9 cellular contexts compared by ENCODE assay signal in genomic region chr22:38718414-38718813, GRCh38. TPM values are rescaled to one million over a fixed set of nuclear protein-coding genes. Genes with fewer than 3 reads are reported as not detected.
DNase-seq lines count a peak whose midpoint lies in the region; ATAC-seq lines count a peak whose summit lies in the region.
"Had no signal": no experiment of that assay in that cellular context is flagged by ENCODE, and none has a peak within 500 bp of the region (broad histone marks: within the 10 kb centered on the region; RNA-seq: fewer than 3 reads in every experiment).

No MANE protein-coding gene starts in this region.

- H3K4me3 ChIP-seq in CD4-positive, CD25-positive, alpha-beta regulatory T cell (ENCODE audit: low read depth, low read length), result no peak overlapping the region
- H3K4me3 ChIP-seq in MG63, result no peak overlapping the region
- no peak overlapping the region for H3K4me3 ChIP-seq in mesendoderm (ENCODE audit: low read length)

- ATAC-seq in CD4-positive, CD25-positive, alpha-beta regulatory T cell (ENCODE audit: low read depth in 2 of 2), result no peak
- ATAC-seq in HG03521 (IDR thresholded peaks at IDR 0.05; ENCODE audit: unreplicated experiment) (no peak), GM18520 (IDR thresholded peaks at IDR 0.05; ENCODE audit: unreplicated experiment) (no peak)
- no peak for ATAC-seq in activated CD4-positive, CD25-positive, alpha-beta regulatory T cell treated with anti-CD3 and anti-CD28 coated beads, Interleukin-2, amount 50 U/mL, for 24 hours
- no peak for ATAC-seq in stimulated activated naive B cell treated with anti-CD40 and anti-IgM and Interleukin-4, amounts not matched to agents 10 μg/mL and 1 μg/mL and 100 μg/mL, for 72 hours (replicated peaks)

- no peak overlapping the region for H2BK120ac ChIP-seq in mesendoderm (ENCODE audit: low read depth, low read length)

- peaks cover 11 to 29% (median 26%) of the 10 kb centered on the region in 4 donors for H3K4me1 Mint-ChIP-seq in CD4-positive, CD25-positive, alpha-beta regulatory T cell
- peaks cover 16 to 24% of the 10 kb centered on the region in 2 donors for H3K4me1 Mint-ChIP-seq in stimulated activated naive B cell treated with anti-CD40 and anti-IgM and Interleukin-4, amounts not matched to agents 10 μg/mL and 1 μg/mL and 100 μg/mL, for 72 hours

- H3K56ac ChIP-seq in mesendoderm (ENCODE audit: low read length), result no peak overlapping the region

- H3K4me3 Mint-ChIP-seq in CD4-positive, CD25-positive, alpha-beta regulatory T cell, result no peak overlapping the region
- no peak overlapping the region for H3K4me3 Mint-ChIP-seq in stimulated activated naive B cell treated with anti-CD40 and anti-IgM and Interleukin-4, amounts not matched to agents 10 μg/mL and 1 μg/mL and 100 μg/mL, for 72 hours
- H3K4me3 Mint-ChIP-seq: dendritic cell treated with granulocyte-macrophage colony-stimulating factor and Interleukin-4, amounts not matched to agents 40 ng/mL and 50 ng/mL, for 4 days had no signal

- H3K18ac ChIP-seq in mesendoderm (ENCODE audit: low read length), result no peak overlapping the region

- peaks cover 77% of the 10 kb centered on the region for H3K36me3 ChIP-seq in CD4-positive, CD25-positive, alpha-beta regulatory T cell (ENCODE audit: control insufficient read depth, insufficient read depth, low read length)
- H3K36me3 ChIP-seq in MG63 (peaks cover 30% of the 10 kb centered on the region), mesendoderm (ENCODE audit: control insufficient read depth, insufficient read depth, low read length) (peaks cover 3% of the 10 kb centered on the region)

- no peak overlapping the region for H2BK5ac ChIP-seq in mesendoderm (ENCODE audit: low read length)

- peaks cover 4% of the 10 kb centered on the region for H3K4me1 ChIP-seq in CD4-positive, CD25-positive, alpha-beta regulatory T cell (ENCODE audit: control insufficient read depth, insufficient read depth, low read length, poor library complexity, severe bottlenecking)
- H3K4me1 ChIP-seq in mesendoderm (ENCODE audit: control insufficient read depth, low read depth, low read length), result peaks cover 9% of the 10 kb centered on the region

- H3K79me2 ChIP-seq in mesendoderm (ENCODE audit: control insufficient read depth, insufficient read depth, low read length), result peaks cover 22% of the 10 kb centered on the region

- peaks cover 0 to 2% (median 0%) of the 10 kb centered on the region in 7 donors for H3K9me3 Mint-ChIP-seq in CD4-positive, CD25-positive, alpha-beta regulatory T cell
- H3K9me3 Mint-ChIP-seq in stimulated activated naive B cell treated with anti-CD40 and anti-IgM and Interleukin-4, amounts not matched to agents 10 μg/mL and 1 μg/mL and 100 μg/mL, for 72 hours, result no peaks in the 10 kb centered on the region
- H3K9me3 Mint-ChIP-seq: dendritic cell treated with granulocyte-macrophage colony-stimulating factor and Interleukin-4, amounts not matched to agents 40 ng/mL and 50 ng/mL, for 4 days had no signal

- no peaks in the 10 kb centered on the region for H3K27me3 ChIP-seq in CD4-positive, CD25-positive, alpha-beta regulatory T cell (ENCODE audit: control insufficient read depth, insufficient read depth, low read length)
- no peaks in the 10 kb centered on the region for H3K27me3 ChIP-seq in MG63
- no peaks in the 10 kb centered on the region for H3K27me3 ChIP-seq in mesendoderm (ENCODE audit: insufficient read depth, low read length, poor library complexity)

- no peak overlapping the region for H4K5ac ChIP-seq in mesendoderm (ENCODE audit: low read length)

- no peaks in the 10 kb centered on the region for H3K27me3 Mint-ChIP-seq in CD4-positive, CD25-positive, alpha-beta regulatory T cell
- no peaks in the 10 kb centered on the region for H3K27me3 Mint-ChIP-seq in stimulated activated naive B cell treated with anti-CD40 and anti-IgM and Interleukin-4, amounts not matched to agents 10 μg/mL and 1 μg/mL and 100 μg/mL, for 72 hours
- H3K27me3 Mint-ChIP-seq: dendritic cell treated with granulocyte-macrophage colony-stimulating factor and Interleukin-4, amounts not matched to agents 40 ng/mL and 50 ng/mL, for 4 days had no signal

- no peak overlapping the region for H3K27ac ChIP-seq in CD4-positive, CD25-positive, alpha-beta regulatory T cell (ENCODE audit: insufficient read depth, low read length, poor library complexity, severe bottlenecking)
- no peak overlapping the region for H3K27ac ChIP-seq in mesendoderm (ENCODE audit: low read depth, low read length)

- H2BK15ac ChIP-seq in mesendoderm (replicated peaks; ENCODE audit: low read depth), result no peak overlapping the region

- H3K9me3 ChIP-seq in CD4-positive, CD25-positive, alpha-beta regulatory T cell (ENCODE audit: control insufficient read depth in 2 of 2, low read length in 2 of 2), result no peaks in the 10 kb centered on the region
- H3K9me3 ChIP-seq in MG63, result no peaks in the 10 kb centered on the region

- no peak overlapping the region for H4K8ac ChIP-seq in mesendoderm (ENCODE audit: low read depth, low read length)

- DNase-seq in CD4-positive, CD25-positive, alpha-beta regulatory T cell, result no peak
- DNase-seq in MG63 (peak; percentile 91), dermis microvascular lymphatic vessel endothelial cell (ENCODE audit: low read depth in 2 of 2) (peak; percentile 53 to 88), mesendoderm (peak; percentile 88)
- no peak for DNase-seq in stimulated activated naive B cell treated with anti-CD40 and anti-IgM and Interleukin-4, amounts not matched to agents 10 μg/mL and 1 μg/mL and 100 μg/mL, for 72 hours

- no peak overlapping the region for H3K4ac ChIP-seq in mesendoderm (ENCODE audit: low read depth, low read length)

- no peak overlapping the region for H2AK5ac ChIP-seq in mesendoderm (ENCODE audit: low read length)

- H3K23ac ChIP-seq in mesendoderm (ENCODE audit: low read length), result no peak overlapping the region

- H3K79me1 ChIP-seq in mesendoderm (ENCODE audit: low read length), result peaks cover 19% of the 10 kb centered on the region

- no peak overlapping the region for H3K9ac ChIP-seq in mesendoderm (ENCODE audit: low read length)

- no peak overlapping the region for H3K4me2 ChIP-seq in mesendoderm (ENCODE audit: low read length)

- H3K36me3 Mint-ChIP-seq in CD4-positive, CD25-positive, alpha-beta regulatory T cell, result peaks cover 51% of the 10 kb centered on the region
- peaks cover 27 to 57% of the 10 kb centered on the region in 2 donors for H3K36me3 Mint-ChIP-seq in stimulated activated naive B cell treated with anti-CD40 and anti-IgM and Interleukin-4, amounts not matched to agents 10 μg/mL and 1 μg/mL and 100 μg/mL, for 72 hours

- H3K27ac Mint-ChIP-seq in CD4-positive, CD25-positive, alpha-beta regulatory T cell, result peak overlapping the region in 2 of 3 donors; percentile 6 to 7
- no peak overlapping the region for H3K27ac Mint-ChIP-seq in stimulated activated naive B cell treated with anti-CD40 and anti-IgM and Interleukin-4, amounts not matched to agents 10 μg/mL and 1 μg/mL and 100 μg/mL, for 72 hours
- H3K27ac Mint-ChIP-seq: dendritic cell treated with granulocyte-macrophage colony-stimulating factor and Interleukin-4, amounts not matched to agents 40 ng/mL and 50 ng/mL, for 4 days had no signal

- WGBS in mesendoderm (ENCODE audit: extremely low coverage, insufficient coverage, low lambda C conversion rate), result no CpG with 5 or more reads among the region's 6 CpGs

RNA-seq across cellular contexts. Expression of gene GTPBP1, which starts 12.7 kb away (rescaled TPM):
- 285 TPM for total RNA-seq in CD4-positive, CD25-positive, alpha-beta regulatory T cell
- polyA plus RNA-seq in CD4-positive, CD25-positive, alpha-beta regulatory T cell, result 10 to 100 TPM; 25.4 to 29.7 (median 25.7) TPM
- 19.4 and 22.0 TPM in 2 replicates for total RNA-seq in MG63 (2014; rRNA removed; shearing (Covaris generic); ENCODE audit: low replicate concordance)
- total RNA-seq in dermis microvascular lymphatic vessel endothelial cell, result 14.4 and 18.8 TPM in 2 replicates
- polyA plus RNA-seq in mesendoderm (2013, experiment 1 of 2), result 34.9 TPM
- polyA plus RNA-seq in mesendoderm (2013, experiment 2 of 2), result 34.2 TPM

RNA-seq across cellular contexts. Expression of gene JOSD1, which starts 17.7 kb away (rescaled TPM):
- 205 TPM for total RNA-seq in CD4-positive, CD25-positive, alpha-beta regulatory T cell
- polyA plus RNA-seq in CD4-positive, CD25-positive, alpha-beta regulatory T cell, result 10 to 100 TPM in 2 of 4 donors, 1 to 10 TPM in 2; 8.7 to 12.5 (median 10.2) TPM
- 47.5 and 113 TPM in 2 replicates for total RNA-seq in MG63 (2014; rRNA removed; shearing (Covaris generic); ENCODE audit: low replicate concordance)
- total RNA-seq in dermis microvascular lymphatic vessel endothelial cell, result 69.6 and 77.2 TPM in 2 replicates
- polyA plus RNA-seq in mesendoderm (2013, experiment 1 of 2), result 17.5 TPM
- polyA plus RNA-seq in mesendoderm (2013, experiment 2 of 2), result 16.2 TPM

RNA-seq across cellular contexts. Expression of gene TOMM22, which starts 36.7 kb away (rescaled TPM):
- total RNA-seq in CD4-positive, CD25-positive, alpha-beta regulatory T cell, result 58.4 TPM
- polyA plus RNA-seq in CD4-positive, CD25-positive, alpha-beta regulatory T cell, result 10 to 100 TPM; 61.6 to 72.7 (median 65.7) TPM
- total RNA-seq in MG63 (2014; rRNA removed; shearing (Covaris generic); ENCODE audit: low replicate concordance), result 110 and 257 TPM in 2 replicates
- total RNA-seq in dermis microvascular lymphatic vessel endothelial cell, result 54.5 and 71.8 TPM in 2 replicates
- 90.1 TPM for polyA plus RNA-seq in mesendoderm (2013, experiment 1 of 2)
- polyA plus RNA-seq in mesendoderm (2013, experiment 2 of 2), result 87.9 TPM

RNA-seq across cellular contexts. Expression of gene SUN2, which starts 37.4 kb away (rescaled TPM):
- 454 TPM for total RNA-seq in CD4-positive, CD25-positive, alpha-beta regulatory T cell
- 100 to 1,000 TPM; 260 to 381 (median 298) TPM for polyA plus RNA-seq in CD4-positive, CD25-positive, alpha-beta regulatory T cell
- total RNA-seq in MG63 (2014; rRNA removed; shearing (Covaris generic); ENCODE audit: low replicate concordance), result 126 and 182 TPM in 2 replicates
- total RNA-seq in dermis microvascular lymphatic vessel endothelial cell, result 108 and 123 TPM in 2 replicates
- 5.8 TPM for polyA plus RNA-seq in mesendoderm (2013, experiment 1 of 2)
- polyA plus RNA-seq in mesendoderm (2013, experiment 2 of 2), result 5.7 TPM

Comparison
In these comparisons a context has a peak if more than half of its experiments do, and no peak if none do; other contexts are left out.
1. DNase-seq: peak in MG63 (single experiment), dermis microvascular lymphatic vessel endothelial cell (2 of 2) and mesendoderm (single experiment); none in CD4-positive, CD25-positive, alpha-beta regulatory T cell (0 of 3) and stimulated activated naive B cell treated with anti-CD40 and anti-IgM and Interleukin-4, amounts not matched to agents 10 μg/mL and 1 μg/mL and 100 μg/mL, for 72 hours (single experiment).
2. RNA of gene GTPBP1, which starts 12.7 kb away (total RNA-seq): 285 TPM in CD4-positive, CD25-positive, alpha-beta regulatory T cell (single experiment); 19.4 to 22.0 TPM in MG63 and 14.4 to 18.8 TPM in dermis microvascular lymphatic vessel endothelial cell; every median in the first group is over 10 times any median in the second.